In the genomic region with DNA sequence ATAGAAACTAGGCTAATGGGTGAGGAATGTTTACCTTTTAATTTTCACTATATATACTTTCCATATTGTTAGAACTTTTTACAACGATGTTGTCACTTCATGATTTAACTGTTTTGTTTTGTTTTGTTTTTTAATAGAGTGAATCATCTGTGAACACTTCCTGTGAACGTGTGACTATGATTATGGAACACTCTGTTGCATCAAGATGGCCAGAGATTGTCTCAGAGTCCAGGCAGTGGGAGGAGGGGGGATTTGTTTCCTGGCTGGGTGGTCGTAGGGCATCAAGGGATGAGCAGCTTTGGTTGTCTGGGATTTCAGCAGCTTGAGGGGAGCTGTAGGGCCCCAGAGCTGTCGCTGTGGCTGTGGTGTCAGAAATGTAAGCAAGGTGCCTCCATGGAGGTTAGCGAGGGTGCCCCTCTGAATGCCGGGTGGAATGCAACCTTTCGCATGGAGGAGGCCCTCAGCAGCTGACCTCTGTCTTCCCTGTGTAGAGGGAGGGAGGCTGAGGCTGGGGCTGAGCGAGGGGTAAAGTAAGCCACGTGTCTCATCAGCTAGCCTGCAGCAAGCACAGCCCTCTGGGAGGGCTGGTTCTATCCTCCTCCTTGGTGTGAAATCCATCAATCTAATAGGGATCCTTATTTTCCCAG, we compare ENCODE assay signal across 1 cellular context.
TF ChIP-seq lines count a peak whose summit lies in the region.

No MANE protein-coding gene starts in this region.

TF ChIP-seq in GM23338, 12 proteins besides CTCF, POLR2A, EP300 and RAD21 (continued from another document):
- TF ChIP-seq, protein P1, sequence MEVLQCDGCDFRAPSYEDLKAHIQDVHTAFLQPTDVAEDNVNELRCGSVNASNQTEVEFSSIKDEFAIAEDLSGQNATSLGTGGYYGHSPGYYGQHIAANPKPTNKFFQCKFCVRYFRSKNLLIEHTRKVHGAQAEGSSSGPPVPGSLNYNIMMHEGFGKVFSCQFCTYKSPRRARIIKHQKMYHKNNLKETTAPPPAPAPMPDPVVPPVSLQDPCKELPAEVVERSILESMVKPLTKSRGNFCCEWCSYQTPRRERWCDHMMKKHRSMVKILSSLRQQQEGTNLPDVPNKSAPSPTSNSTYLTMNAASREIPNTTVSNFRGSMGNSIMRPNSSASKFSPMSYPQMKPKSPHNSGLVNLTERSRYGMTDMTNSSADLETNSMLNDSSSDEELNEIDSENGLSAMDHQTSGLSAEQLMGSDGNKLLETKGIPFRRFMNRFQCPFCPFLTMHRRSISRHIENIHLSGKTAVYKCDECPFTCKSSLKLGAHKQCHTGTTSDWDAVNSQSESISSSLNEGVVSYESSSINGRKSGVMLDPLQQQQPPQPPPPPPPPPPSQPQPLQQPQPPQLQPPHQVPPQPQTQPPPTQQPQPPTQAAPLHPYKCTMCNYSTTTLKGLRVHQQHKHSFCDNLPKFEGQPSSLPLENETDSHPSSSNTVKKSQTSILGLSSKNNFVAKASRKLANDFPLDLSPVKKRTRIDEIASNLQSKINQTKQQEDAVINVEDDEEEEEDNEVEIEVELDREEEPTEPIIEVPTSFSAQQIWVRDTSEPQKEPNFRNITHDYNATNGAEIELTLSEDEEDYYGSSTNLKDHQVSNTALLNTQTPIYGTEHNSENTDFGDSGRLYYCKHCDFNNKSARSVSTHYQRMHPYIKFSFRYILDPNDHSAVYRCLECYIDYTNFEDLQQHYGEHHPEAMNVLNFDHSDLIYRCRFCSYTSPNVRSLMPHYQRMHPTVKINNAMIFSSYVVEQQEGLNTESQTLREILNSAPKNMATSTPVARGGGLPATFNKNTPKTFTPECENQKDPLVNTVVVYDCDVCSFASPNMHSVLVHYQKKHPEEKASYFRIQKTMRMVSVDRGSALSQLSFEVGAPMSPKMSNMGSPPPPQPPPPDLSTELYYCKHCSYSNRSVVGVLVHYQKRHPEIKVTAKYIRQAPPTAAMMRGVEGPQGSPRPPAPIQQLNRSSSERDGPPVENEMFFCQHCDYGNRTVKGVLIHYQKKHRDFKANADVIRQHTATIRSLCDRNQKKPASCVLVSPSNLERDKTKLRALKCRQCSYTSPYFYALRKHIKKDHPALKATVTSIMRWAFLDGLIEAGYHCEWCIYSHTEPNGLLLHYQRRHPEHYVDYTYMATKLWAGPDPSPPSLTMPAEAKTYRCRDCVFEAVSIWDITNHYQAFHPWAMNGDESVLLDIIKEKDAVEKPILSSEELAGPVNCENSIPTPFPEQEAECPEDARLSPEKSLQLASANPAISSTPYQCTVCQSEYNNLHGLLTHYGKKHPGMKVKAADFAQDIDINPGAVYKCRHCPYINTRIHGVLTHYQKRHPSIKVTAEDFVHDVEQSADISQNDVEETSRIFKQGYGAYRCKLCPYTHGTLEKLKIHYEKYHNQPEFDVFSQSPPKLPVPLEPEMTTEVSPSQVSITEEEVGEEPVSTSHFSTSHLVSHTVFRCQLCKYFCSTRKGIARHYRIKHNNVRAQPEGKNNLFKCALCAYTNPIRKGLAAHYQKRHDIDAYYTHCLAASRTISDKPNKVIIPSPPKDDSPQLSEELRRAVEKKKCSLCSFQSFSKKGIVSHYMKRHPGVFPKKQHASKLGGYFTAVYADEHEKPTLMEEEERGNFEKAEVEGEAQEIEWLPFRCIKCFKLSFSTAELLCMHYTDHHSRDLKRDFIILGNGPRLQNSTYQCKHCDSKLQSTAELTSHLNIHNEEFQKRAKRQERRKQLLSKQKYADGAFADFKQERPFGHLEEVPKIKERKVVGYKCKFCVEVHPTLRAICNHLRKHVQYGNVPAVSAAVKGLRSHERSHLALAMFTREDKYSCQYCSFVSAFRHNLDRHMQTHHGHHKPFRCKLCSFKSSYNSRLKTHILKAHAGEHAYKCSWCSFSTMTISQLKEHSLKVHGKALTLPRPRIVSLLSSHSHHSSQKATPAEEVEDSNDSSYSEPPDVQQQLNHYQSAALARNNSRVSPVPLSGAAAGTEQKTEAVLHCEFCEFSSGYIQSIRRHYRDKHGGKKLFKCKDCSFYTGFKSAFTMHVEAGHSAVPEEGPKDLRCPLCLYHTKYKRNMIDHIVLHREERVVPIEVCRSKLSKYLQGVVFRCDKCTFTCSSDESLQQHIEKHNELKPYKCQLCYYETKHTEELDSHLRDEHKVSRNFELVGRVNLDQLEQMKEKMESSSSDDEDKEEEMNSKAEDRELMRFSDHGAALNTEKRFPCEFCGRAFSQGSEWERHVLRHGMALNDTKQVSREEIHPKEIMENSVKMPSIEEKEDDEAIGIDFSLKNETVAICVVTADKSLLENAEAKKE (CRISPR knock-in tag; IDR thresholded peaks at IDR 0.05), result no peak
- TF ChIP-seq, protein P2, sequence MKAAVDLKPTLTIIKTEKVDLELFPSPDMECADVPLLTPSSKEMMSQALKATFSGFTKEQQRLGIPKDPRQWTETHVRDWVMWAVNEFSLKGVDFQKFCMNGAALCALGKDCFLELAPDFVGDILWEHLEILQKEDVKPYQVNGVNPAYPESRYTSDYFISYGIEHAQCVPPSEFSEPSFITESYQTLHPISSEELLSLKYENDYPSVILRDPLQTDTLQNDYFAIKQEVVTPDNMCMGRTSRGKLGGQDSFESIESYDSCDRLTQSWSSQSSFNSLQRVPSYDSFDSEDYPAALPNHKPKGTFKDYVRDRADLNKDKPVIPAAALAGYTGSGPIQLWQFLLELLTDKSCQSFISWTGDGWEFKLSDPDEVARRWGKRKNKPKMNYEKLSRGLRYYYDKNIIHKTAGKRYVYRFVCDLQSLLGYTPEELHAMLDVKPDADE (IDR thresholded peaks at IDR 0.05), result no peak
- TF ChIP-seq JUNB (IDR thresholded peaks at IDR 0.05; ENCODE audit: unreplicated experiment) (no peak), ZNF114 (CRISPR knock-in tag; IDR thresholded peaks at IDR 0.05) (no peak), POLR2AphosphoS5 (IDR thresholded peaks at IDR 0.05; ENCODE audit: low read depth) (no peak)
- TF ChIP-seq, protein P3, sequence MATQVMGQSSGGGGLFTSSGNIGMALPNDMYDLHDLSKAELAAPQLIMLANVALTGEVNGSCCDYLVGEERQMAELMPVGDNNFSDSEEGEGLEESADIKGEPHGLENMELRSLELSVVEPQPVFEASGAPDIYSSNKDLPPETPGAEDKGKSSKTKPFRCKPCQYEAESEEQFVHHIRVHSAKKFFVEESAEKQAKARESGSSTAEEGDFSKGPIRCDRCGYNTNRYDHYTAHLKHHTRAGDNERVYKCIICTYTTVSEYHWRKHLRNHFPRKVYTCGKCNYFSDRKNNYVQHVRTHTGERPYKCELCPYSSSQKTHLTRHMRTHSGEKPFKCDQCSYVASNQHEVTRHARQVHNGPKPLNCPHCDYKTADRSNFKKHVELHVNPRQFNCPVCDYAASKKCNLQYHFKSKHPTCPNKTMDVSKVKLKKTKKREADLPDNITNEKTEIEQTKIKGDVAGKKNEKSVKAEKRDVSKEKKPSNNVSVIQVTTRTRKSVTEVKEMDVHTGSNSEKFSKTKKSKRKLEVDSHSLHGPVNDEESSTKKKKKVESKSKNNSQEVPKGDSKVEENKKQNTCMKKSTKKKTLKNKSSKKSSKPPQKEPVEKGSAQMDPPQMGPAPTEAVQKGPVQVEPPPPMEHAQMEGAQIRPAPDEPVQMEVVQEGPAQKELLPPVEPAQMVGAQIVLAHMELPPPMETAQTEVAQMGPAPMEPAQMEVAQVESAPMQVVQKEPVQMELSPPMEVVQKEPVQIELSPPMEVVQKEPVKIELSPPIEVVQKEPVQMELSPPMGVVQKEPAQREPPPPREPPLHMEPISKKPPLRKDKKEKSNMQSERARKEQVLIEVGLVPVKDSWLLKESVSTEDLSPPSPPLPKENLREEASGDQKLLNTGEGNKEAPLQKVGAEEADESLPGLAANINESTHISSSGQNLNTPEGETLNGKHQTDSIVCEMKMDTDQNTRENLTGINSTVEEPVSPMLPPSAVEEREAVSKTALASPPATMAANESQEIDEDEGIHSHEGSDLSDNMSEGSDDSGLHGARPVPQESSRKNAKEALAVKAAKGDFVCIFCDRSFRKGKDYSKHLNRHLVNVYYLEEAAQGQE (IDR thresholded peaks at IDR 0.05; ENCODE audit: unreplicated experiment), result no peak
